Comparison of ENCODE assay signal across 8 cellular contexts in the genomic region with DNA sequence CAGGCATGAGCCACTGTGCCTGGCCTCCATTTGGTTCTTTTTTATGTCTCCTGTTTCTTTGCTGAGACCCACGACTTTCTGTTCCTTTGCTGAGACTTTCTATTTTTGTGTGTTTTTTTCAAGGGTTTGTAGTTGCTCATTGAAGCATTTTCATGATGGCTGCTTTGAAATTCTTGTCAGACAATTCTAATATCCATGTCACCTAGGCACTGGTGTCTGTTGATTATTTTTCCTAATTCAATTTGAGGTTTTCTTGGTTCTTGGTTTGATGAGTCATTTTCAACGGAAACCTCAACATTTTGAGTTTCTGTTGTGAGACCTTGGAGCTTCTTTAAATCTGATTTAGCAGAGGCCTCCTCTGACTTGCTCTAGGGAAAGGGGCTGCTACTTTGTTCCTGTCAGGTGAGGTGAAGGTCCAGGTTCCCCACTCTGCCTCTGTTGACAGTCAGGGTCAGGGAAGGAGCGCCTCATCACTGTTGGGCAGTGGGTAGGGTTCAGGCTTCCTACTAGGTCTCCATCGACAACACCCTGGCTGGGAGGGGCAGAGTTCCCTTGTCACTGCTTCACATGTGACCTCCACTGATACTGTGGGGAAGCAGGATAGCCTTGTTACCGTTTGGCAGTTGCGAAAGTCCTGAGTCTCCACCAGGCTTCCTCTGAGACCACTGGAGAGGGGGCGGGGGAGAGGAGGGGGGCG.
DNase-seq lines count a peak whose midpoint lies in the region; ATAC-seq and TF ChIP-seq lines count a peak whose summit lies in the region.

No MANE protein-coding gene starts in this region.

- H3K27ac Mint-ChIP-seq in activated T-helper 1 cell treated with anti-CD3 and anti-CD28 coated beads, Interleukin-12 subunit alpha, Interleukin-12 subunit beta, Interleukin-2, Interleukin-4 antibody, amounts not matched to agents 30 ng/mL and 10 ng/mL and 1 ng/mL, durations not matched to agents 14 hours and 24 hours and 36 hours: peak overlapping the region; percentile 92

- H3K36me3 ChIP-seq in PC-3 (ENCODE audit: low read depth, low read length) (no peaks in the 10 kb centered on the region), right atrium auricular region (no peaks in the 10 kb centered on the region)

- POLR2A ChIA-PET in PC-3 (lab: Charles Lee; ENCODE audit: unreplicated experiment): interaction anchor here (0.6 kb wide), 1 partner anchor 70 kb away, joined by 4 read pairs; no protein-coding TSS in a partner anchor

- intact Hi-C loops in PC-3 (cut with micrococcal nuclease): no loop called here
- intact Hi-C loops in activated T-helper 1 cell treated with anti-CD3 and anti-CD28 coated beads, Interleukin-12 subunit alpha, Interleukin-12 subunit beta, Interleukin-2, Interleukin-4 antibody, amounts not matched to agents 30 ng/mL and 10 ng/mL and 1 ng/mL, durations not matched to agents 14 hours and 24 hours and 36 hours (cut with micrococcal nuclease): loop anchor here (1.0 to 5.0 kb wide), 4 partner anchors 45 to 314 kb away; a partner anchor contains a TSS

- no peaks in the 10 kb centered on the region for H4K20me1 ChIP-seq in PC-3 (ENCODE audit: low read length)

- CTCF ChIA-PET in PC-3 (lab: Charles Lee): no interaction called here

- H3K4me1 ChIP-seq in PC-3 (ENCODE audit: insufficient read depth, low read length) (peaks cover 9% of the 10 kb centered on the region; the same call in 1 of the 2 replicates), right atrium auricular region (peaks cover 0 to 18% of the 10 kb centered on the region in 2 donors)

- no peak overlapping the region for H3K9ac ChIP-seq in PC-3 (ENCODE audit: low read length)

- peak overlapping the region; percentile 9; the same call in 1 of the 2 replicates for H3K4me2 ChIP-seq in PC-3 (ENCODE audit: low read length)

- H3K4me3 Mint-ChIP-seq in activated T-helper 1 cell treated with anti-CD3 and anti-CD28 coated beads, Interleukin-12 subunit alpha, Interleukin-12 subunit beta, Interleukin-2, Interleukin-4 antibody, amounts not matched to agents 30 ng/mL and 10 ng/mL and 1 ng/mL, durations not matched to agents 14 hours and 24 hours and 36 hours: peak overlapping the region; percentile 78

- peaks cover 56% of the 10 kb centered on the region for H3K4me1 Mint-ChIP-seq in activated T-helper 1 cell treated with anti-CD3 and anti-CD28 coated beads, Interleukin-12 subunit alpha, Interleukin-12 subunit beta, Interleukin-2, Interleukin-4 antibody, amounts not matched to agents 30 ng/mL and 10 ng/mL and 1 ng/mL, durations not matched to agents 14 hours and 24 hours and 36 hours (ENCODE audit: low read depth)

- peaks cover 2% of the 10 kb centered on the region for H3K27me3 Mint-ChIP-seq in activated T-helper 1 cell treated with anti-CD3 and anti-CD28 coated beads, Interleukin-12 subunit alpha, Interleukin-12 subunit beta, Interleukin-2, Interleukin-4 antibody, amounts not matched to agents 30 ng/mL and 10 ng/mL and 1 ng/mL, durations not matched to agents 14 hours and 24 hours and 36 hours (ENCODE audit: insufficient read depth)

- H3K9me3 Mint-ChIP-seq in activated T-helper 1 cell treated with anti-CD3 and anti-CD28 coated beads, Interleukin-12 subunit alpha, Interleukin-12 subunit beta, Interleukin-2, Interleukin-4 antibody, amounts not matched to agents 30 ng/mL and 10 ng/mL and 1 ng/mL, durations not matched to agents 14 hours and 24 hours and 36 hours: peaks cover 10% of the 10 kb centered on the region

- no peaks in the 10 kb centered on the region for H3F3A ChIP-seq in PC-3 (ENCODE audit: low read length, unreplicated experiment)

- TF ChIP-seq CTCF in PC-3 (conservative IDR thresholded peaks at IDR 0.05; ENCODE audit: low read depth, low read length): no peak
- TF ChIP-seq CTCF in right atrium auricular region (IDR thresholded peaks at IDR 0.05): no peak

- DNase-seq in AG20443 (ENCODE audit: low spot score): peak; percentile 61
- DNase-seq in PC-3: peak; percentile 25
- DNase-seq in activated T-helper 1 cell treated with anti-CD3 and anti-CD28 coated beads, Interleukin-12 subunit alpha, Interleukin-12 subunit beta, Interleukin-2, Interleukin-4 antibody, amounts not matched to agents 30 ng/mL and 10 ng/mL and 1 ng/mL, durations not matched to agents 14 hours and 24 hours and 36 hours (ENCODE audit: low spot score): peak; percentile 50
- DNase-seq in right atrium auricular region (ENCODE audit: low spot score): peak; percentile 76
- DNase-seq in stimulated activated CD4-positive, alpha-beta T cell treated with anti-CD3 and anti-CD28 coated beads, Interleukin-1b, Interleukin-23, amount 100 ng/mL, for 48 hours: peak; percentile 49
- no peak for DNase-seq in AG08396 (ENCODE audit: low spot score)

- BruUV-seq in PC-3 (replicated peaks; lab: Mats Ljungman, UMichigan): no TSS peak

- peaks cover 8% of the 10 kb centered on the region for H3K36me3 Mint-ChIP-seq in activated T-helper 1 cell treated with anti-CD3 and anti-CD28 coated beads, Interleukin-12 subunit alpha, Interleukin-12 subunit beta, Interleukin-2, Interleukin-4 antibody, amounts not matched to agents 30 ng/mL and 10 ng/mL and 1 ng/mL, durations not matched to agents 14 hours and 24 hours and 36 hours (ENCODE audit: low read depth)

- H2AFZ ChIP-seq in PC-3 (ENCODE audit: low read length): 0 out of 2 replicates have a peak overlapping the region, but pooled peaks have one; percentile 2

- no peaks in the 10 kb centered on the region for H3K79me2 ChIP-seq in PC-3 (ENCODE audit: low read length)

- no peaks in the 10 kb centered on the region for H3K9me3 ChIP-seq in PC-3 (ENCODE audit: low read length)
- peaks cover 0 to 6% of the 10 kb centered on the region in 2 donors for H3K9me3 ChIP-seq in right atrium auricular region

- H3K27ac ChIP-seq in PC-3 (ENCODE audit: low read length): no peak overlapping the region
- H3K27ac ChIP-seq in right atrium auricular region: peak overlapping the region; percentile 33 to 35

- H3K4me3 ChIP-seq in PC-3 (ENCODE audit: low read length): no peak overlapping the region
- no peak overlapping the region for H3K4me3 ChIP-seq in right atrium auricular region

- H3K27me3 ChIP-seq in PC-3 (ENCODE audit: low read length) (no peaks in the 10 kb centered on the region), right atrium auricular region (no peaks in the 10 kb centered on the region)

- ATAC-seq in GM21825 (IDR thresholded peaks at IDR 0.05; ENCODE audit: unreplicated experiment) (peak; percentile 59), PC-3 (no peak), HG02571 (IDR thresholded peaks at IDR 0.05; ENCODE audit: unreplicated experiment) (no peak)

- H3K9me2 ChIP-seq in PC-3 (replicated peaks; ENCODE audit: low read length): no peaks in the 10 kb centered on the region
